27 cellular contexts compared by ENCODE assay signal in genomic region chr4:10212901-10213300, GRCh38.
"Had no signal": no experiment of that assay in that cellular context is flagged by ENCODE, and none has a peak within 500 bp of the region (broad histone marks: within the 10 kb centered on the region; RNA-seq: fewer than 3 reads in every experiment).

No MANE protein-coding gene starts in this region.

- H3K9me3 ChIP-seq: lower lobe of right lung, neutrophil, psoas muscle, right lobe of liver, tibial nerve, upper lobe of left lung, vagina had no signal

- H3K27me3 ChIP-seq: neural progenitor cell, right lobe of liver, tibial nerve, upper lobe of left lung, vagina had no signal

- ATAC-seq: lower lobe of right lung; natural killer cell; psoas muscle; right lobe of liver; stimulated activated memory B cell treated with anti-CD40 and anti-IgM and Interleukin-4, amounts not matched to agents 10 μg/mL and 1 μg/mL and 100 μg/mL, for 72 hours; stimulated activated naive CD8-positive, alpha-beta T cell treated with anti-CD3 and anti-CD28 coated beads, Interleukin-15, amount 100 ng/mL, for 72 hours had no signal

- DNase-seq: head of caudate nucleus; hypothalamus; immature natural killer cell; lower lobe of right lung; mesendoderm; midbrain; naive B cell; natural killer cell; nephron progenitor cell; occipital lobe; psoas muscle; right lobe of liver; stimulated activated CD4-positive, alpha-beta T cell treated with anti-CD3 and anti-CD28 coated beads, Interleukin-1b, Interleukin-23, amount 100 ng/mL, for 48 hours; stimulated activated CD4-positive, alpha-beta T cell treated with anti-CD3 and anti-CD28 coated beads, Interleukin-2, amount 100 ng/mL, for 48 hours; stimulated activated CD4-positive, alpha-beta T cell treated with anti-CD3 and anti-CD28 coated beads, Interleukin-4, amount 100 ng/mL, for 4 hours; stimulated activated CD8-positive, alpha-beta memory T cell treated with anti-CD3 and anti-CD28 coated beads, Interleukin-4, amount 100 ng/mL, for 48 hours; stimulated activated naive CD4-positive, alpha-beta T cell treated with Interleukin-2 at 50 U/mL for 16 hours; stimulated activated naive CD8-positive, alpha-beta T cell treated with anti-CD3 and anti-CD28 coated beads, Interleukin-15, amount 100 ng/mL, for 72 hours; substantia nigra; upper lobe of left lung had no signal

- H3K4me3 ChIP-seq: lower lobe of right lung, neural progenitor cell, psoas muscle, right lobe of liver, smooth muscle cell, tibial nerve, upper lobe of left lung, vagina had no signal

- H3K9ac ChIP-seq: neural progenitor cell, parathyroid adenoma had no signal

- H3K79me2 ChIP-seq: parathyroid adenoma had no signal

- H3K36me3 ChIP-seq: lower lobe of right lung, neural progenitor cell, neutrophil, right lobe of liver, tibial nerve, upper lobe of left lung, vagina had no signal

- H3K4me1 ChIP-seq: lower lobe of right lung, neural progenitor cell, parathyroid adenoma, psoas muscle, right lobe of liver, tibial nerve, upper lobe of left lung, vagina had no signal

- H2AFZ ChIP-seq: neural progenitor cell, parathyroid adenoma had no signal

- H3K27ac ChIP-seq: lower lobe of right lung, neural progenitor cell, neutrophil, parathyroid adenoma, psoas muscle, right lobe of liver, tibial nerve, upper lobe of left lung, vagina had no signal

- H3K4me2 ChIP-seq: neural progenitor cell, smooth muscle cell had no signal
